In the genomic region with DNA sequence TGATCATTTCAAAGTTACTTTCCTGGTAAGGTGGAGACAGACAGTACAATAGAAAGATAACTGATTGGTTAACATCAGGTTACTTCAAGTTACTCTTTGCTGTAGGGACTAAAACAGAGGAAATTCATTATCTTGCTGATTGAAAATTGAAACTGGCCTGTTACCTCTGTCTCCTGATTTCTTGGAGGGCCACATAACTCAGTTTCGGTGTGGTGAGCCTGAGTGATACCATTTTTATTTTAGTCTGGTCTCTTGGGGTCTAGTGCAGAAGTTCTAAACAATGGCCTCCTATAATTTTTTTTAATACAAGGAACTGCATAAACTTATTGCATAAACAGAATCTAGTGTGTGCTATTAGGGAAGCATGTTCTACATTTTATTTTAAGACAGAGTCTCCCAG, we compare ENCODE assay signal across 12 cellular contexts. TPM values are rescaled to one million over a fixed set of nuclear protein-coding genes. Genes with fewer than 3 reads are reported as not detected.
DNase-seq lines count a peak whose midpoint lies in the region; ATAC-seq and TF ChIP-seq lines count a peak whose summit lies in the region.
"Had no signal": no experiment of that assay in that cellular context is flagged by ENCODE, and none has a peak within 500 bp of the region (broad histone marks: within the 10 kb centered on the region; RNA-seq: fewer than 3 reads in every experiment).

No MANE protein-coding gene starts in this region.

- H2AK5ac ChIP-seq in H9 (ENCODE audit: insufficient read length, low read length), result no peak overlapping the region

- no peak overlapping the region for H3K4ac ChIP-seq in H9 (ENCODE audit: low read depth, low read length)

- H3K79me2 ChIP-seq in H9 (ENCODE audit: insufficient read depth, low read length), result peaks cover 4% of the 10 kb centered on the region; the same call in 1 of the 2 replicates

- no peak overlapping the region for H2BK5ac ChIP-seq in H9 (ENCODE audit: insufficient read length, low read length)

- no peak overlapping the region for H4K91ac ChIP-seq in H9 (ENCODE audit: insufficient read length, low read depth, low read length)

- peak overlapping the region; percentile 86 for H3K27ac ChIP-seq in CD4-positive, alpha-beta T cell (ENCODE audit: low read depth, low read length)
- no peak overlapping the region for H3K27ac ChIP-seq in H9 (ENCODE audit: insufficient read length, low read depth, low read length)
- peak overlapping the region; percentile 98 for H3K27ac ChIP-seq in muscle layer of duodenum (ENCODE audit: low read length)
- no peak overlapping the region for H3K27ac ChIP-seq in psoas muscle

- H4K20me1 ChIP-seq in H9 (ENCODE audit: control insufficient read depth, insufficient read depth, insufficient read length), result no peaks in the 10 kb centered on the region

- H3K36me3 ChIP-seq in muscle layer of duodenum (ENCODE audit: control insufficient read depth in 1 of 2, insufficient read depth in 2 of 2, low read length in 2 of 2), result peaks cover 0 to 6% of the 10 kb centered on the region in 2 donors
- peaks cover 0 to 6% of the 10 kb centered on the region in 2 donors for H3K36me3 ChIP-seq in psoas muscle (ENCODE audit: insufficient read depth in 1 of 2, low read depth in 1 of 2)
- H3K36me3 ChIP-seq: prostate gland had no signal

- no peak overlapping the region for H2BK20ac ChIP-seq in H9 (ENCODE audit: low read depth, low read length, poor library complexity, severe bottlenecking)

- no peaks in the 10 kb centered on the region for H3K9me3 Mint-ChIP-seq in CD4-positive, alpha-beta T cell
- H3K9me3 Mint-ChIP-seq in H9, result no peaks in the 10 kb centered on the region
- no peaks in the 10 kb centered on the region for H3K9me3 Mint-ChIP-seq in activated T-helper 17 cell treated with anti-CD3 and anti-CD28 coated beads, Interleukin-2, amount 50 U/mL, for 72 hours

- no peak overlapping the region for H2AFZ ChIP-seq in H9 (ENCODE audit: low read length)

- peak overlapping the region; percentile 98 for H3K4me3 Mint-ChIP-seq in CD4-positive, alpha-beta T cell
- H3K4me3 Mint-ChIP-seq in H9, result peak overlapping the region; percentile 97 to 98
- H3K4me3 Mint-ChIP-seq in activated T-helper 17 cell treated with anti-CD3 and anti-CD28 coated beads, Interleukin-2, amount 50 U/mL, for 72 hours, result peak overlapping the region; percentile 97

- no peak overlapping the region for H3K9ac ChIP-seq in H9 (ENCODE audit: extremely low read depth, insufficient read length, low read length)

- no peak for ATAC-seq in CD4-positive, alpha-beta T cell (ENCODE audit: poor library complexity)
- ATAC-seq in activated T-helper 17 cell treated with anti-CD3 and anti-CD28 coated beads, Interleukin-2, amount 50 U/mL, for 72 hours (replicated peaks), result no peak
- no peak for ATAC-seq in psoas muscle
- no peak for ATAC-seq in HG03159 (IDR thresholded peaks at IDR 0.05; ENCODE audit: unreplicated experiment)

- intact Hi-C loops in CD4-positive, alpha-beta T cell (cut with DNase I, micrococcal nuclease), result loop anchor here in 1 of 2 experiments (10.0 kb wide), 1 partner anchor 1545 kb away; a partner anchor contains a TSS
- intact Hi-C loops in psoas muscle (cut with DNase I), result no loop called here

- POLR2A ChIA-PET in CD4-positive, alpha-beta T cell (lab: Charles Lee), result interaction anchor here (0.6 to 2.4 kb wide), 9 partner anchors 10 to 427 kb away, joined by 3 to 25 read pairs (median 5); a partner anchor contains a TSS

- H3K23ac ChIP-seq in H9 (ENCODE audit: insufficient read length, low read depth, low read length), result no peak overlapping the region

- no peak overlapping the region for H3K18ac ChIP-seq in H9 (ENCODE audit: insufficient read length, low read depth, low read length)

- peaks cover 11% of the 10 kb centered on the region for H3K23me2 ChIP-seq in H9 (ENCODE audit: insufficient read length, low read depth, low read length, poor library complexity, severe bottlenecking)

- peaks cover 3% of the 10 kb centered on the region for H3K79me1 ChIP-seq in H9 (ENCODE audit: insufficient read depth, low read depth, low read length, poor library complexity, severe bottlenecking)

- no CpG with 5 or more reads among the region's 1 CpG for WGBS in H9 (ENCODE audit: extremely low coverage, insufficient read length, low lambda C conversion rate)
- 65 to 77% (median 66%) methylated on average over 1 of the region's 1 CpG for WGBS in psoas muscle, 3 donors

- H3K4me2 ChIP-seq in H9 (ENCODE audit: insufficient read depth, insufficient read length, low read length), result peak overlapping the region; percentile 89

- no peak overlapping the region for H3K56ac ChIP-seq in H9 (ENCODE audit: insufficient read length, low read depth, low read length)

- H4K5ac ChIP-seq in H9 (ENCODE audit: insufficient read length, low read depth, low read length), result no peak overlapping the region

- TF ChIP-seq CTCF in CD4-positive, alpha-beta T cell (IDR thresholded peaks at IDR 0.05), result no peak
- no peak for TF ChIP-seq CTCF in H9 (conservative IDR thresholded peaks at IDR 0.05)
- no peak for TF ChIP-seq CTCF in psoas muscle (IDR thresholded peaks at IDR 0.05)

- no peaks in the 10 kb centered on the region; the same call in 1 of the 2 replicates for H3K4me1 ChIP-seq in H9 (ENCODE audit: insufficient read depth, low read length)
- H3K4me1 ChIP-seq in muscle layer of duodenum (ENCODE audit: control insufficient read depth in 1 of 2, insufficient read depth in 2 of 2, low read length in 2 of 2), result peaks cover 14 to 29% of the 10 kb centered on the region in 2 donors
- H3K4me1 ChIP-seq in psoas muscle, result peaks cover 31% of the 10 kb centered on the region

- H3K4me3 ChIP-seq in muscle layer of duodenum (ENCODE audit: low read depth in 1 of 2, low read length in 2 of 2) (peak overlapping the region in 1 of 2 donors; percentile 96), psoas muscle (no peak overlapping the region)

- peaks cover 33% of the 10 kb centered on the region for H3K36me3 Mint-ChIP-seq in CD4-positive, alpha-beta T cell (ENCODE audit: low read depth)
- H3K36me3 Mint-ChIP-seq in H9 (ENCODE audit: insufficient read depth in 1 of 3, low read depth in 3 of 3), result peaks cover 0 to 4% (median 3%) of the 10 kb centered on the region in 3 experiments; a peak in 2 of 7 replicates
- peaks cover 21% of the 10 kb centered on the region for H3K36me3 Mint-ChIP-seq in activated T-helper 17 cell treated with anti-CD3 and anti-CD28 coated beads, Interleukin-2, amount 50 U/mL, for 72 hours (ENCODE audit: low read depth)

- DNase-seq in CD4-positive, alpha-beta T cell, result no peak
- DNase-seq in H9, result no peak
- DNase-seq in GF-D8 (lab: John Stamatoyannopoulos, UW), result no peak
- no peak for DNase-seq in psoas muscle
- no peak for DNase-seq in NCI-H1436 treated with DMSO at 0.1 percent for 48 hours (lab: John Stamatoyannopoulos, UW)
- DNase-seq: aorta, GOT3, NCI-H1694 treated with DMSO at 0.1 percent for 48 hours had no signal

- CTCF ChIA-PET in CD4-positive, alpha-beta T cell (lab: Charles Lee), result interaction anchor here (0.6 to 1.7 kb wide), 5 partner anchors 22 to 437 kb away, joined by 3 to 8 read pairs (median 3); no protein-coding TSS in a partner anchor

- no peaks in the 10 kb centered on the region for H3K9me3 ChIP-seq in CD4-positive, alpha-beta T cell (ENCODE audit: control insufficient read depth, low read length)
- no peaks in the 10 kb centered on the region for H3K9me3 ChIP-seq in H9 (ENCODE audit: control insufficient read depth, low read depth, low read length)
- H3K9me3 ChIP-seq in muscle layer of duodenum (ENCODE audit: control insufficient read depth in 1 of 2, low read length in 2 of 2), result no peaks in the 10 kb centered on the region
- H3K9me3 ChIP-seq in psoas muscle, result no peaks in the 10 kb centered on the region
- H3K9me3 ChIP-seq: prostate gland had no signal

- H2BK12ac ChIP-seq in H9 (ENCODE audit: insufficient read length, low read depth, low read length), result no peak overlapping the region

- H3K14ac ChIP-seq in H9 (ENCODE audit: insufficient read depth, low read length), result no peak overlapping the region

- no peak overlapping the region for H4K8ac ChIP-seq in H9 (replicated peaks; ENCODE audit: insufficient read length, low read depth, low read length)

- no peak overlapping the region for H3T11ph ChIP-seq in H9 (ENCODE audit: low read length)

- H3K27me3 Mint-ChIP-seq in CD4-positive, alpha-beta T cell, result no peaks in the 10 kb centered on the region
- H3K27me3 Mint-ChIP-seq in H9 (ENCODE audit: low read depth), result no peaks in the 10 kb centered on the region
- H3K27me3 Mint-ChIP-seq in activated T-helper 17 cell treated with anti-CD3 and anti-CD28 coated beads, Interleukin-2, amount 50 U/mL, for 72 hours, result no peaks in the 10 kb centered on the region

- H3K27ac Mint-ChIP-seq in CD4-positive, alpha-beta T cell, result peak overlapping the region; percentile 99
- H3K27ac Mint-ChIP-seq in H9, result no peak overlapping the region
- peak overlapping the region; percentile 97 for H3K27ac Mint-ChIP-seq in activated T-helper 17 cell treated with anti-CD3 and anti-CD28 coated beads, Interleukin-2, amount 50 U/mL, for 72 hours

- H2BK120ac ChIP-seq in H9 (ENCODE audit: low read depth, low read length, poor library complexity, severe bottlenecking), result no peak overlapping the region

- H3K27me3 ChIP-seq in CD4-positive, alpha-beta T cell (ENCODE audit: control insufficient read depth, insufficient read depth, low read length), result no peaks in the 10 kb centered on the region
- H3K27me3 ChIP-seq in H9 (ENCODE audit: insufficient read depth, low read length) (no peaks in the 10 kb centered on the region), muscle layer of duodenum (ENCODE audit: low read depth, low read length) (no peaks in the 10 kb centered on the region), psoas muscle (ENCODE audit: insufficient read depth in 3 of 3, low read length in 2 of 3) (no peaks in the 10 kb centered on the region)

- no peak overlapping the region for H2BK15ac ChIP-seq in H9 (ENCODE audit: low read depth, low read length)

- H3K4me1 Mint-ChIP-seq in CD4-positive, alpha-beta T cell (ENCODE audit: low read depth), result peaks cover 68% of the 10 kb centered on the region
- H3K4me1 Mint-ChIP-seq in H9, result peaks cover 26 to 28% of the 10 kb centered on the region in 2 experiments
- H3K4me1 Mint-ChIP-seq in activated T-helper 17 cell treated with anti-CD3 and anti-CD28 coated beads, Interleukin-2, amount 50 U/mL, for 72 hours, result peaks cover 20% of the 10 kb centered on the region

RNA-seq across cellular contexts. Expression of a gene that starts 1.2 kb away (rescaled TPM):
- total RNA-seq in CD4-positive, alpha-beta T cell, result 10 to 100 TPM; 20.4 to 23.4 TPM
- total RNA-seq in H9 (2021) (75.5 and 76.3 TPM in 2 replicates), psoas muscle (10 to 100 TPM; 20.0 to 25.9 (median 22.7) TPM)
- total RNA-seq in activated T-helper 17 cell treated with anti-CD3 and anti-CD28 coated beads, Interleukin-2, amount 50 U/mL, for 72 hours, result 10 to 100 TPM; 46.0 to 69.3 TPM
- 10 to 100 TPM in 1 of 3 donors, 1 to 10 TPM in 2; 5.2 to 12.5 (median 6.6) TPM for polyA plus RNA-seq in psoas muscle

Comparison
In these comparisons a context has a peak if more than half of its experiments do, and no peak if none do; other contexts are left out.
1. H3K27ac ChIP-seq: peak in CD4-positive, alpha-beta T cell (single experiment) and muscle layer of duodenum (single experiment); none in H9 (single experiment) and psoas muscle (single experiment).
2. H3K27ac Mint-ChIP-seq: peak in CD4-positive, alpha-beta T cell (single experiment) and activated T-helper 17 cell treated with anti-CD3 and anti-CD28 coated beads, Interleukin-2, amount 50 U/mL, for 72 hours (single experiment); none in H9 (0 of 3).
3. Peak in every context shown above with its lines, with median percentiles within 50 percentile points of each other: H3K4me3 Mint-ChIP-seq.